Comparison of ENCODE assay signal across 8 cellular contexts in genomic region chr1:53327183-53327941, GRCh38. TPM values are rescaled to one million over a fixed set of nuclear protein-coding genes. Genes with fewer than 3 reads are reported as not detected.
DNase-seq lines count a peak whose midpoint lies in the region; ATAC-seq and TF ChIP-seq lines count a peak whose summit lies in the region.

No MANE protein-coding gene starts in this region.

- H3K9me3 ChIP-seq in hepatocyte (ENCODE audit: low read depth), result no peaks in the 10 kb centered on the region
- no peaks in the 10 kb centered on the region for H3K9me3 ChIP-seq in smooth muscle cell (replicated peaks; ENCODE audit: low read depth)

- peak; percentile 7 for ATAC-seq in GM18909 (IDR thresholded peaks at IDR 0.05; ENCODE audit: poor library complexity, unreplicated experiment)

- no peaks in the 10 kb centered on the region for H3F3A ChIP-seq in smooth muscle cell (ENCODE audit: low read depth)

- H3K27me3 ChIP-seq in ACC112 (ENCODE audit: insufficient read depth, low read length), result no peaks in the 10 kb centered on the region
- H3K27me3 ChIP-seq in hepatocyte, result peaks cover 5% of the 10 kb centered on the region
- H3K27me3 ChIP-seq in smooth muscle cell (ENCODE audit: low read depth), result no peaks in the 10 kb centered on the region

- H3K36me3 Mint-ChIP-seq in activated naive CD8-positive, alpha-beta T cell, result peaks cover 5% of the 10 kb centered on the region

- peaks cover 4% of the 10 kb centered on the region; the same call in 1 of the 2 replicates for H3K36me3 ChIP-seq in ACC112 (ENCODE audit: insufficient read depth, low read length)
- H3K36me3 ChIP-seq in hepatocyte (replicated peaks; ENCODE audit: insufficient read depth, low read depth), result no peaks in the 10 kb centered on the region
- no peaks in the 10 kb centered on the region for H3K36me3 ChIP-seq in smooth muscle cell (ENCODE audit: low read depth)

- H3K9me3 Mint-ChIP-seq in activated naive CD8-positive, alpha-beta T cell (ENCODE audit: low read depth), result no peaks in the 10 kb centered on the region

- H2AFZ ChIP-seq in ACC112 (ENCODE audit: low read length, unreplicated experiment) (peak overlapping the region; percentile 68), hepatocyte (peak overlapping the region; percentile 92), smooth muscle cell (ENCODE audit: low read depth) (peak overlapping the region; percentile 94)

- peak overlapping the region; percentile 93 for H3K4me3 Mint-ChIP-seq in activated naive CD8-positive, alpha-beta T cell

- peak overlapping the region; percentile 100 for H3K4me2 ChIP-seq in hepatocyte
- peak overlapping the region; percentile 100 for H3K4me2 ChIP-seq in smooth muscle cell

- H3K4me3 ChIP-seq in ACC112 (ENCODE audit: low read depth, low read length), result peak overlapping the region; percentile 95
- peak overlapping the region; percentile 85 for H3K4me3 ChIP-seq in hepatocyte
- H3K4me3 ChIP-seq in smooth muscle cell, result peak overlapping the region; percentile 85

- peak overlapping the region; percentile 96 for H3K27ac Mint-ChIP-seq in activated naive CD8-positive, alpha-beta T cell

- H3K9me2 ChIP-seq in hepatocyte (replicated peaks; ENCODE audit: insufficient read depth), result no peaks in the 10 kb centered on the region

- TF ChIP-seq CTCF in hepatocyte (IDR thresholded peaks at IDR 0.05; ENCODE audit: poor library complexity) (no peak), smooth muscle cell (IDR thresholded peaks at IDR 0.05; ENCODE audit: borderline replicate concordance, insufficient read depth, poor library complexity, severe bottlenecking) (no peak)

- H3K27ac ChIP-seq in ACC112 (ENCODE audit: low read depth, low read length) (peak overlapping the region; percentile 69; the same call in 1 of the 2 replicates), hepatocyte (no peak overlapping the region), smooth muscle cell (ENCODE audit: low read depth) (no peak overlapping the region)

- under 1% methylated on average over 44 of the region's 73 CpGs for WGBS in hepatocyte (ENCODE audit: low lambda C conversion rate, missing lambda C conversion rate)
- 1% methylated on average over 57 of the region's 73 CpGs for WGBS in smooth muscle cell (ENCODE audit: low lambda C conversion rate)

- H3K4me1 Mint-ChIP-seq in activated naive CD8-positive, alpha-beta T cell (ENCODE audit: low read depth), result peaks cover 15% of the 10 kb centered on the region

- H3K9ac ChIP-seq in smooth muscle cell (ENCODE audit: low read depth), result peak overlapping the region; percentile 9

- H3K79me2 ChIP-seq in ACC112 (ENCODE audit: control insufficient read depth, insufficient read depth, low read length, unreplicated experiment) (no peaks in the 10 kb centered on the region), hepatocyte (no peaks in the 10 kb centered on the region), smooth muscle cell (ENCODE audit: low read depth) (no peaks in the 10 kb centered on the region)

- H3K4me1 ChIP-seq in ACC112 (ENCODE audit: control insufficient read depth, insufficient read depth, low read length, unreplicated experiment), result peaks cover 13% of the 10 kb centered on the region
- peaks cover 10% of the 10 kb centered on the region for H3K4me1 ChIP-seq in hepatocyte (ENCODE audit: insufficient read depth)
- H3K4me1 ChIP-seq in smooth muscle cell (ENCODE audit: low read depth), result peaks cover 6% of the 10 kb centered on the region

- H4K20me1 ChIP-seq in hepatocyte (ENCODE audit: insufficient read depth, poor library complexity, severe bottlenecking) (no peaks in the 10 kb centered on the region), smooth muscle cell (ENCODE audit: low read depth) (no peaks in the 10 kb centered on the region)

- no peaks in the 10 kb centered on the region for H3K27me3 Mint-ChIP-seq in activated naive CD8-positive, alpha-beta T cell

- DNase-seq in HK-2 (ENCODE audit: unreplicated experiment) (peak; percentile 51), SK-N-DZ (ENCODE audit: low spot score) (peak; percentile 39), hepatocyte (ENCODE audit: low spot score) (peak; percentile 46), smooth muscle cell (lab: John Stamatoyannopoulos, UW; ENCODE audit: unreplicated experiment) (peak; percentile 33), cerebellum (ENCODE audit: low spot score) (no peak)

RNA-seq across cellular contexts. Expression of gene LRP8, which starts 0.5 kb away (rescaled TPM):
- 12.7 and 13.1 TPM in 2 replicates for polyA plus RNA-seq in SK-N-DZ (2014; cell fraction: cytosol; rRNA removed)
- polyA plus RNA-seq in SK-N-DZ (2014; cell fraction: nucleus; rRNA removed), result 25.9 and 38.3 TPM in 2 replicates
- total RNA-seq in hepatocyte (2.6 and 2.7 TPM in 2 replicates), smooth muscle cell (3.6 and 5.6 TPM in 2 replicates), cerebellum (74.2 TPM)
- polyA plus RNA-seq in hepatocyte (2.1 and 2.4 TPM in 2 replicates), smooth muscle cell (4.2 and 8.1 TPM in 2 replicates)

Comparison
In these comparisons a context has a peak if more than half of its experiments do, and no peak if none do; other contexts are left out.
1. RNA of gene LRP8, which starts 0.5 kb away (total RNA-seq): 74.2 TPM in cerebellum (single experiment); 3.6 to 5.6 TPM in smooth muscle cell and 2.6 to 2.7 TPM in hepatocyte; every median in the first group is over 10 times any median in the second.
2. Peak in every context shown above with its lines, with median percentiles within 50 percentile points of each other: H2AFZ ChIP-seq and H3K4me3 ChIP-seq.